8 cellular contexts compared by ENCODE assay signal in the genomic region with DNA sequence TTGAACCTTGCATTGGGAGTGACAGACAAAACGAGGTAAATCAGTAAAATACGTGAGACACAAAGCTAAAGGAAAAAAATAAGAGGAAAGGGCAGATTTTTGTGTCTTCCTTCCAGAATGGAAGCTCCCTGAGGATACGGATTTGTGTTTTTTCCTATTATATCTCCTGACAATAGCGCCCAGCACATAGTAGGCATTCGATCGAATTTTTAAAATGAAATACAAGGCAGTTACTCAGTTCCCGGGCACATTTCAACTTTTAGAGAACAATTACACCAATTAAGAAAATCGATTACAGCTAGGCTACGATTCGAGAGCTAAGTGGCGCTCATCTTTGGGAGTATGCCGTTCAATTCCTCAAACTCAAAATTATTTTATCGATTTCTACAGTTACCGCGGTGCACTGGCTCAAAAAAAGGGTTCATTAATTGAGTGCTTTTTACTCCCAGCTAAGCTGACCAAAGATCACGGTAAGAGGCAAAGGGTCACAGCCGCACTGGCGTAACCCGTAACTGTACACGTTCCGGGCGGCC. TPM values are rescaled to one million over a fixed set of nuclear protein-coding genes. Genes with fewer than 3 reads are reported as not detected.
A peak's percentile ranks its signal among the peaks of the same experiment; 100 is the strongest.
DNase-seq lines count a peak whose midpoint lies in the region; ATAC-seq and TF ChIP-seq lines count a peak whose summit lies in the region.

No MANE protein-coding gene starts in this region.

- POLR2A ChIA-PET in CD4-positive, alpha-beta T cell (lab: Charles Lee): interaction anchor here (0.5 to 3.5 kb wide), 13 partner anchors 9 to 855 kb away, joined by 3 to 108 read pairs (median 4); partner anchors contain the start of gene ZBTB2

- no peaks in the 10 kb centered on the region for H3K9me3 Mint-ChIP-seq in CD4-positive, alpha-beta T cell
- H3K9me3 Mint-ChIP-seq in neural crest cell: peaks cover 2% of the 10 kb centered on the region

- intact Hi-C loops in CD4-positive, alpha-beta T cell (cut with DNase I, micrococcal nuclease): loop anchor here (5.0 to 10.0 kb wide), 3 partner anchors 44 to 1543 kb away; partner anchors contain the start of gene MTHFD1L (in 1 of the 2)
- intact Hi-C loops in dorsolateral prefrontal cortex (cut with DNase I): no loop called here
- intact Hi-C loops in posterior vena cava (cut with DNase I): loop anchor here in 1 of 2 donors (1.0 kb wide), 1 partner anchor 19 kb away; no protein-coding TSS in a partner anchor

- H3K4me3 ChIP-seq in Loucy (ENCODE audit: low read length, poor library complexity, severe bottlenecking) (peak overlapping the region; percentile 95), dorsolateral prefrontal cortex (peak overlapping the region; percentile 62 to 100 (median 89))

- H3K79me2 ChIP-seq in Loucy (ENCODE audit: insufficient read depth, low read length): peaks cover 45% of the 10 kb centered on the region

- no peak for TF ChIP-seq CTCF in CD4-positive, alpha-beta T cell (IDR thresholded peaks at IDR 0.05)
- TF ChIP-seq CTCF in Loucy (conservative IDR thresholded peaks at IDR 0.05; ENCODE audit: low read length) (no peak), dorsolateral prefrontal cortex (IDR thresholded peaks at IDR 0.05 in 54 of 56, conservative IDR thresholded peaks at IDR 0.05 in 2 of 56; ENCODE audit: low read depth in 1 of 56, partially characterized antibody in 56 of 56) (peak in 1 of 56 donors; percentile 12), neural crest cell (conservative IDR thresholded peaks at IDR 0.05) (no peak)

- peaks cover 65% of the 10 kb centered on the region for H3K4me1 Mint-ChIP-seq in CD4-positive, alpha-beta T cell (ENCODE audit: low read depth)
- peaks cover 56% of the 10 kb centered on the region for H3K4me1 Mint-ChIP-seq in neural crest cell

- H3K27ac ChIP-seq in CD4-positive, alpha-beta T cell (ENCODE audit: low read depth, low read length): peak overlapping the region; percentile 85
- H3K27ac ChIP-seq in dorsolateral prefrontal cortex: peak overlapping the region; percentile 37 to 99 (median 95)

- peak overlapping the region; percentile 80 for H3K27ac Mint-ChIP-seq in CD4-positive, alpha-beta T cell
- H3K27ac Mint-ChIP-seq in neural crest cell (ENCODE audit: unreplicated experiment): peak overlapping the region; percentile 95

- H3K27me3 ChIP-seq in CD4-positive, alpha-beta T cell (ENCODE audit: control insufficient read depth, insufficient read depth, low read length): no peaks in the 10 kb centered on the region
- H3K27me3 ChIP-seq in Loucy (ENCODE audit: insufficient read depth, low read length, poor library complexity, severe bottlenecking) (no peaks in the 10 kb centered on the region), dorsolateral prefrontal cortex (no peaks in the 10 kb centered on the region)

- no peaks in the 10 kb centered on the region for H3F3A ChIP-seq in Loucy (ENCODE audit: low read depth)

- CTCF ChIA-PET in CD4-positive, alpha-beta T cell (lab: Charles Lee): interaction anchor here (0.7 to 2.0 kb wide), 6 partner anchors 10 to 61 kb away, joined by 3 to 6 read pairs (median 3); no protein-coding TSS in a partner anchor

- peaks cover 13% of the 10 kb centered on the region for H4K20me1 ChIP-seq in Loucy (ENCODE audit: insufficient read depth, low read length, poor library complexity, severe bottlenecking)

- H3K4me2 ChIP-seq in Loucy (ENCODE audit: low read depth, low read length, poor library complexity, severe bottlenecking): peak overlapping the region; percentile 91

- peak overlapping the region; percentile 93 for H3K9ac ChIP-seq in Loucy (ENCODE audit: low read depth, low read length, poor library complexity, severe bottlenecking)

- no peaks in the 10 kb centered on the region for H3K9me2 ChIP-seq in Loucy (replicated peaks; ENCODE audit: low read depth, low read length)

- peaks cover 28% of the 10 kb centered on the region for H3K36me3 Mint-ChIP-seq in CD4-positive, alpha-beta T cell (ENCODE audit: low read depth)
- peaks cover 18% of the 10 kb centered on the region for H3K36me3 Mint-ChIP-seq in neural crest cell (ENCODE audit: low read depth)

- H3K9me3 ChIP-seq in CD4-positive, alpha-beta T cell (ENCODE audit: control insufficient read depth, low read length): no peaks in the 10 kb centered on the region
- H3K9me3 ChIP-seq in Loucy (ENCODE audit: insufficient read depth, low read depth, low read length): no peaks in the 10 kb centered on the region

- no peaks in the 10 kb centered on the region for H3K36me3 ChIP-seq in Loucy (ENCODE audit: insufficient read depth, low read length)

- DNase-seq in CD4-positive, alpha-beta T cell: no peak
- DNase-seq in dorsolateral prefrontal cortex (no peak), neural crest cell (ENCODE audit: low read depth, low spot score) (no peak), hepatic stellate cell (ENCODE audit: low spot score) (no peak), posterior vena cava (ENCODE audit: low spot score) (no peak), NCI-H2081 (lab: John Stamatoyannopoulos, UW) (no peak), D341Med (ENCODE audit: low spot score) (no peak)

- peak overlapping the region; percentile 91 for H3K4me3 Mint-ChIP-seq in CD4-positive, alpha-beta T cell
- H3K4me3 Mint-ChIP-seq in neural crest cell: peak overlapping the region; percentile 91

- no peak for ATAC-seq in CD4-positive, alpha-beta T cell (ENCODE audit: poor library complexity)

- H3K27me3 Mint-ChIP-seq in CD4-positive, alpha-beta T cell: no peaks in the 10 kb centered on the region
- peaks cover 4% of the 10 kb centered on the region for H3K27me3 Mint-ChIP-seq in neural crest cell (ENCODE audit: low read depth)

- peak overlapping the region; percentile 91 for H2AFZ ChIP-seq in Loucy (ENCODE audit: low read length)

- peaks cover 29% of the 10 kb centered on the region for H3K4me1 ChIP-seq in Loucy (ENCODE audit: insufficient read depth, low read length, poor library complexity, severe bottlenecking)

RNA-seq across cellular contexts. Expression of gene RMND1, which starts 0.4 kb away (rescaled TPM):
- 1 to 10 TPM; 6.5 to 7.5 TPM for total RNA-seq in CD4-positive, alpha-beta T cell
- 10 to 100 TPM; 16.2 to 37.8 (median 25.1) TPM for total RNA-seq in dorsolateral prefrontal cortex
- 27.4 and 34.7 TPM in 2 replicates for total RNA-seq in neural crest cell
- 10 to 100 TPM; 13.8 to 16.2 TPM for total RNA-seq in posterior vena cava

RNA-seq across cellular contexts. Expression of gene CCDC170, which starts 42.3 kb away (rescaled TPM):
- total RNA-seq in CD4-positive, alpha-beta T cell: not detected
- 10 to 100 TPM in 4 of 120 experiments, 1 to 10 TPM in 114, under 1 TPM in 2; 0.72 to 13.2 (median 3.1) TPM for total RNA-seq in dorsolateral prefrontal cortex
- 0.25 and 0.37 TPM in 2 replicates for total RNA-seq in neural crest cell
- total RNA-seq in posterior vena cava: 1 to 10 TPM; 1.3 to 1.7 TPM

Comparison
In these comparisons a context has a peak if more than half of its experiments do, and no peak if none do; other contexts are left out.
1. intact Hi-C loops: an anchor here in CD4-positive, alpha-beta T cell (5.0 to 10.0 kb wide); none called in dorsolateral prefrontal cortex.